Comparison of ENCODE assay signal across 9 cellular contexts in genomic region chr20:62832951-62833391, GRCh38. TPM values are rescaled to one million over a fixed set of nuclear protein-coding genes. Genes with fewer than 3 reads are reported as not detected.
DNase-seq lines count a peak whose midpoint lies in the region; ATAC-seq and TF ChIP-seq lines count a peak whose summit lies in the region.
"Had no signal": no experiment of that assay in that cellular context is flagged by ENCODE, and none has a peak within 500 bp of the region (broad histone marks: within the 10 kb centered on the region; RNA-seq: fewer than 3 reads in every experiment).

No MANE protein-coding gene starts in this region.

- CTCF ChIA-PET in activated naive CD4-positive, alpha-beta T cell treated with anti-CD3 and anti-CD28 coated beads, Interleukin-2, amount 10 ng/mL, durations not matched to agents 7 days and 5 days (lab: Charles Lee) = no interaction called here

- ATAC-seq in activated CD4-positive, CD25-positive, alpha-beta regulatory T cell treated with anti-CD3 and anti-CD28 coated beads, Interleukin-2, amount 50 U/mL, for 24 hours = no peak

- no peak overlapping the region for H3K4me3 ChIP-seq in coronary artery

- peak overlapping the region; percentile 68 to 94 (median 87) for H3K4me3 Mint-ChIP-seq in IgD-negative memory B cell
- no peak overlapping the region for H3K4me3 Mint-ChIP-seq in activated naive CD4-positive, alpha-beta T cell treated with anti-CD3 and anti-CD28 coated beads, Interleukin-2, amount 10 ng/mL, durations not matched to agents 7 days and 5 days
- H3K4me3 Mint-ChIP-seq: immature natural killer cell had no signal

- no peak for TF ChIP-seq CTCF in coronary artery (IDR thresholded peaks at IDR 0.05)

- DNase-seq in SIG-M5 treated with dmso at 0.1 percent for 504 hours (lab: John Stamatoyannopoulos, UW; ENCODE audit: unreplicated experiment) = peak; percentile 84
- DNase-seq in SIG-M5 (lab: John Stamatoyannopoulos, UW) = no peak
- peak; percentile 70 for DNase-seq in coronary artery (ENCODE audit: low spot score)
- no peak for DNase-seq in activated naive CD4-positive, alpha-beta T cell treated with anti-CD3 and anti-CD28 coated beads, Interleukin-2, amount 10 ng/mL, durations not matched to agents 7 days and 5 days
- DNase-seq in stimulated activated CD4-positive, alpha-beta T cell treated with anti-CD3 and anti-CD28 coated beads, Interleukin-15, amount 100 ng/mL, for 24 hours = no peak
- DNase-seq: immature natural killer cell had no signal

- no peaks in the 10 kb centered on the region for H3K9me3 Mint-ChIP-seq in IgD-negative memory B cell
- H3K9me3 Mint-ChIP-seq in activated naive CD4-positive, alpha-beta T cell treated with anti-CD3 and anti-CD28 coated beads, Interleukin-2, amount 10 ng/mL, durations not matched to agents 7 days and 5 days = no peaks in the 10 kb centered on the region
- H3K9me3 Mint-ChIP-seq: immature natural killer cell had no signal

- H3K27me3 Mint-ChIP-seq in IgD-negative memory B cell = peaks cover 9% of the 10 kb centered on the region
- H3K27me3 Mint-ChIP-seq in activated naive CD4-positive, alpha-beta T cell treated with anti-CD3 and anti-CD28 coated beads, Interleukin-2, amount 10 ng/mL, durations not matched to agents 7 days and 5 days = peaks cover 26% of the 10 kb centered on the region

- peaks cover 2% of the 10 kb centered on the region for H3K36me3 Mint-ChIP-seq in IgD-negative memory B cell
- H3K36me3 Mint-ChIP-seq in activated naive CD4-positive, alpha-beta T cell treated with anti-CD3 and anti-CD28 coated beads, Interleukin-2, amount 10 ng/mL, durations not matched to agents 7 days and 5 days = no peaks in the 10 kb centered on the region
- H3K36me3 Mint-ChIP-seq: immature natural killer cell had no signal

- peaks cover 18 to 21% (median 20%) of the 10 kb centered on the region in 3 donors for H3K4me1 Mint-ChIP-seq in IgD-negative memory B cell
- no peaks in the 10 kb centered on the region for H3K4me1 Mint-ChIP-seq in activated naive CD4-positive, alpha-beta T cell treated with anti-CD3 and anti-CD28 coated beads, Interleukin-2, amount 10 ng/mL, durations not matched to agents 7 days and 5 days

- H3K27ac Mint-ChIP-seq in IgD-negative memory B cell = peak overlapping the region; percentile 90 to 98 (median 93)
- H3K27ac Mint-ChIP-seq in activated naive CD4-positive, alpha-beta T cell treated with anti-CD3 and anti-CD28 coated beads, Interleukin-2, amount 10 ng/mL, durations not matched to agents 7 days and 5 days = no peak overlapping the region
- H3K27ac Mint-ChIP-seq: immature natural killer cell had no signal

- H3K27ac ChIP-seq in coronary artery (no peak overlapping the region), temporal lobe (ENCODE audit: low read depth, low read length) (peak overlapping the region; percentile 63)

RNA-seq across cellular contexts. Expression of gene COL9A3, which starts 16.1 kb away (rescaled TPM):
- polyA plus RNA-seq in IgD-negative memory B cell = 11.9 TPM
- 22.9 TPM for total RNA-seq in temporal lobe

RNA-seq across cellular contexts. Expression of gene OGFR, which starts 28.3 kb away (rescaled TPM):
- 79.6 TPM for polyA plus RNA-seq in IgD-negative memory B cell
- 17.9 TPM for total RNA-seq in temporal lobe

RNA-seq across cellular contexts. Expression of gene TCFL5, which starts 28.7 kb away (rescaled TPM):
- 1.2 TPM for polyA plus RNA-seq in IgD-negative memory B cell
- total RNA-seq in temporal lobe = 8.9 TPM

RNA-seq across cellular contexts. Expression of gene MRGBP, which starts 36.7 kb away (rescaled TPM):
- 8.3 TPM for polyA plus RNA-seq in IgD-negative memory B cell
- total RNA-seq in temporal lobe = 9.8 TPM

Comparison
In these comparisons a context has a peak if more than half of its experiments do, and no peak if none do; other contexts are left out.
1. DNase-seq: peak in SIG-M5 treated with dmso at 0.1 percent for 504 hours (single experiment) and coronary artery (single experiment); none in SIG-M5 (single experiment), activated naive CD4-positive, alpha-beta T cell treated with anti-CD3 and anti-CD28 coated beads, Interleukin-2, amount 10 ng/mL, durations not matched to agents 7 days and 5 days (single experiment) and stimulated activated CD4-positive, alpha-beta T cell treated with anti-CD3 and anti-CD28 coated beads, Interleukin-15, amount 100 ng/mL, for 24 hours (single experiment).